In the genomic region with DNA sequence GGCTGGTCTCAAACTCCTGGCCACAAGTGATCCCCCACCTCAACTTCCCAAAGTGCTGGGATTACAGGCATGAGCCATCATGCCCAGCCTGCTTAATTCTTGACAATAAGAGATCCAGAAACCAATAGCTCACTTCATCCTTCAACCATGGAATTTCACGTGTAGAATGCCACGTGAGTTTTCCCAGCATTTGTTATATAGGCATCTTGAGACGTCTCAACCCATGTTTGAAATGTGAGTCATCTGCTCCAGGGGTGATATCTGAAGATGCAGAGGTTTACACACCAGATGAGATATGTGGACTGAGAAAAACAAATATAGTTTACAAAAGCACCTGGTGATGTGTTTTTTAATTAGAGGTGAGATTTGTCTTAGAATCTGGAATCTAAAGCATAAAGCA, we compare ENCODE assay signal across 24 cellular contexts. TPM values are rescaled to one million over a fixed set of nuclear protein-coding genes. Genes with fewer than 3 reads are reported as not detected.
"Had no signal": no experiment of that assay in that cellular context is flagged by ENCODE, and none has a peak within 500 bp of the region (broad histone marks: within the 10 kb centered on the region; RNA-seq: fewer than 3 reads in every experiment).

No MANE protein-coding gene starts in this region.

- H3K4me1 ChIP-seq: parathyroid adenoma, upper lobe of right lung had no signal

- H3K9me3 ChIP-seq: upper lobe of right lung had no signal

- H3K36me3 ChIP-seq: upper lobe of right lung had no signal

- H3K79me2 ChIP-seq: parathyroid adenoma had no signal

- DNase-seq: activated CD4-positive, alpha-beta memory T cell treated with anti-CD3 and anti-CD28 coated beads, Interleukin-2, amount 10 ng/mL, durations not matched to agents 7 days and 5 days; activated CD4-positive, alpha-beta T cell treated with anti-CD3 and anti-CD28 coated beads, Interleukin-2, amount 10 ng/mL, durations not matched to agents 24 days and 14 days; activated effector memory CD4-positive, alpha-beta T cell treated with Interleukin-2 at 50 U/mL for 16 hours; activated naive CD4-positive, alpha-beta T cell treated with anti-CD3 and anti-CD28 coated beads for 36 hours; activated naive CD8-positive, alpha-beta T cell treated with anti-CD3 and anti-CD28 coated beads, Interleukin-2, amount 10 ng/mL, durations not matched to agents 7 days and 5 days; activated T-cell treated with anti-CD3 and anti-CD28 coated beads, Interleukin-2, amount 50 U/mL, for 72 hours; amygdala; effector CD4-positive, alpha-beta T cell; erythroblast; foreskin fibroblast; immature natural killer cell; left ventricle myocardium superior; mucosa of descending colon; nephron progenitor cell; right cardiac atrium; stimulated activated CD4-positive, alpha-beta T cell treated with anti-CD3 and anti-CD28 coated beads, Interleukin-12 subunit alpha, Interleukin-12 subunit beta, amount 100 ng/mL, for 4 hours; stimulated activated CD4-positive, alpha-beta T cell treated with anti-CD3 and anti-CD28 coated beads, Interleukin-4, amount 100 ng/mL, for 4 hours; stimulated activated naive CD8-positive, alpha-beta T cell treated with anti-CD3 and anti-CD28 coated beads, Interleukin-15, Interleukin-2, amounts not matched to agents 100 U/mL and 50 U/mL, for 24 hours; upper lobe of right lung had no signal

- ATAC-seq: activated CD4-positive, CD25-positive, alpha-beta regulatory T cell treated with anti-CD3 and anti-CD28 coated beads, Interleukin-2, amount 50 U/mL, for 24 hours; activated T-cell treated with anti-CD3 and anti-CD28 coated beads, Interleukin-2, amount 50 U/mL, for 72 hours; left ventricle myocardium superior; mucosa of descending colon; right cardiac atrium; stimulated activated naive CD8-positive, alpha-beta T cell treated with anti-CD3 and anti-CD28 coated beads, Interleukin-15, Interleukin-2, amounts not matched to agents 100 U/mL and 50 U/mL, for 24 hours; upper lobe of right lung had no signal

- H2AFZ ChIP-seq: parathyroid adenoma had no signal

- H3K9ac ChIP-seq: parathyroid adenoma had no signal

- H3K27ac ChIP-seq: parathyroid adenoma, upper lobe of right lung, VCaP had no signal

- H3K4me3 ChIP-seq: mucosa of descending colon, upper lobe of right lung had no signal

RNA-seq across cellular contexts. Expression of a gene that starts 7.1 kb away (rescaled TPM):
- total RNA-seq: activated CD4-positive, alpha-beta T cell treated with anti-CD3 and anti-CD28 coated beads, Interleukin-2, amount 10 ng/mL, durations not matched to agents 24 days and 14 days; activated naive CD4-positive, alpha-beta T cell treated with anti-CD3 and anti-CD28 coated beads for 36 hours; activated naive CD8-positive, alpha-beta T cell treated with anti-CD3 and anti-CD28 coated beads, Interleukin-2, amount 10 ng/mL, durations not matched to agents 7 days and 5 days; glomerular endothelial cell; pulmonary artery endothelial cell; upper lobe of right lung had no signal
- polyA plus RNA-seq: immature natural killer cell had no signal
